16 cellular contexts compared by ENCODE assay signal in genomic region chr14:93285048-93285447, GRCh38. TPM values are rescaled to one million over a fixed set of nuclear protein-coding genes. Genes with fewer than 3 reads are reported as not detected.
DNase-seq lines count a peak whose midpoint lies in the region; ATAC-seq, FAIRE-seq and TF ChIP-seq lines count a peak whose summit lies in the region.
"Had no signal": no experiment of that assay in that cellular context is flagged by ENCODE, and none has a peak within 500 bp of the region (broad histone marks: within the 10 kb centered on the region; RNA-seq: fewer than 3 reads in every experiment).

No MANE protein-coding gene starts in this region.

- H3K27me3 ChIP-seq in endothelial cell of umbilical vein (ENCODE audit: control insufficient read depth in 2 of 2, insufficient read depth in 2 of 2, low read length in 2 of 2) = no peaks in the 10 kb centered on the region
- H3K27me3 ChIP-seq: vagina had no signal

- H3K36me3 Mint-ChIP-seq in nephron (ENCODE audit: low read depth) = peaks cover 20% of the 10 kb centered on the region

- no peaks in the 10 kb centered on the region for H4K20me1 ChIP-seq in endothelial cell of umbilical vein (replicated peaks; ENCODE audit: control insufficient read depth, extremely low read depth, insufficient read depth, low read length)

- CTCF ChIA-PET in endothelial cell of umbilical vein (lab: Charles Lee) = interaction anchor here (1.1 kb wide), 1 partner anchor 8 kb away, joined by 3 read pairs; no protein-coding TSS in a partner anchor

- H3K9me1 ChIP-seq in endothelial cell of umbilical vein (replicated peaks; ENCODE audit: control insufficient read depth, extremely low read depth, insufficient read depth, low read length) = no peaks in the 10 kb centered on the region

- no peak overlapping the region for H3K4me3 Mint-ChIP-seq in nephron
- H3K4me3 Mint-ChIP-seq: activated naive CD4-positive, alpha-beta T cell treated with anti-CD3 and anti-CD28 coated beads, Interleukin-2, amount 50 U/mL, for 24 hours; stimulated activated naive CD8-positive, alpha-beta T cell treated with anti-CD3 and anti-CD28 coated beads, Interleukin-15, Interleukin-2, amounts not matched to agents 100 ng/mL and 50 ng/mL, for 24 hours had no signal

- H3K4me1 ChIP-seq in endothelial cell of umbilical vein (ENCODE audit: control insufficient read depth, extremely low read depth, insufficient read depth, low read length) = no peaks in the 10 kb centered on the region
- H3K4me1 ChIP-seq: vagina had no signal

- dilution Hi-C loops in endothelial cell of umbilical vein (cut with MboI; ENCODE audit: extremely low pct_ligation_motif_present, low sequenced_read_pairs) = no loop called here

- peaks cover 23% of the 10 kb centered on the region for H3K79me2 ChIP-seq in endothelial cell of umbilical vein (ENCODE audit: control insufficient read depth, insufficient read depth, low read length)

- H3K27ac Mint-ChIP-seq in nephron = peak overlapping the region in 2 of 3 experiments; percentile 18 to 28
- H3K27ac Mint-ChIP-seq: activated naive CD4-positive, alpha-beta T cell treated with anti-CD3 and anti-CD28 coated beads, Interleukin-2, amount 50 U/mL, for 24 hours; stimulated activated naive CD8-positive, alpha-beta T cell treated with anti-CD3 and anti-CD28 coated beads, Interleukin-15, Interleukin-2, amounts not matched to agents 100 ng/mL and 50 ng/mL, for 24 hours had no signal

- no peak overlapping the region for H2AFZ ChIP-seq in endothelial cell of umbilical vein (ENCODE audit: low read depth, low read length)

- no peaks in the 10 kb centered on the region for H3K9me3 ChIP-seq in endothelial cell of umbilical vein (replicated peaks; ENCODE audit: control insufficient read depth, insufficient read depth, low read length)
- H3K9me3 ChIP-seq: vagina had no signal

- POLR2A ChIA-PET in endothelial cell of umbilical vein (lab: Charles Lee) = no interaction called here

- no peak for DNase-seq in GM18507 (ENCODE audit: extremely low spot score, insufficient read length, low read depth)
- DNase-seq in OCI-M1 (lab: John Stamatoyannopoulos, UW) = peak; percentile 7
- peak; percentile 13 for DNase-seq in endothelial cell of umbilical vein (ENCODE audit: low read depth, low spot score)
- DNase-seq in SK-N-DZ (ENCODE audit: low spot score) = no peak
- no peak for DNase-seq in CD1c-positive myeloid dendritic cell (ENCODE audit: extremely low spot score)
- DNase-seq: CD4-positive, CD25-positive, alpha-beta regulatory T cell; cerebellar nuclear complex; left cardiac atrium; NCI-H1930; NCI-H748 treated with DMSO at 0.1 percent for 48 hours; posterior cingulate gyrus had no signal

- intact Hi-C loops in endothelial cell of umbilical vein (cut with micrococcal nuclease) = no loop called here

- H3K27me3 Mint-ChIP-seq in nephron (ENCODE audit: low read depth) = no peaks in the 10 kb centered on the region
- H3K27me3 Mint-ChIP-seq: activated naive CD4-positive, alpha-beta T cell treated with anti-CD3 and anti-CD28 coated beads, Interleukin-2, amount 50 U/mL, for 24 hours; CD4-positive, CD25-positive, alpha-beta regulatory T cell; stimulated activated naive CD8-positive, alpha-beta T cell treated with anti-CD3 and anti-CD28 coated beads, Interleukin-15, Interleukin-2, amounts not matched to agents 100 ng/mL and 50 ng/mL, for 24 hours had no signal

- TF ChIP-seq CTCF in endothelial cell of umbilical vein (IDR thresholded peaks at IDR 0.05; ENCODE audit: extremely low read depth in 1 of 2, insufficient read depth in 1 of 2, low read depth in 1 of 2, low read length in 2 of 2) (no peak), nephron (IDR thresholded peaks at IDR 0.05; ENCODE audit: unreplicated experiment in 3 of 3) (no peak)

- no peak overlapping the region for H3K4me3 ChIP-seq in endothelial cell of umbilical vein (replicated peaks in 1 of 3; ENCODE audit: insufficient read depth in 1 of 3, low read depth in 1 of 3, low read length in 3 of 3)
- H3K4me3 ChIP-seq: vagina had no signal

- peaks cover 12% of the 10 kb centered on the region for H3K4me1 Mint-ChIP-seq in nephron

- BruUV-seq in endothelial cell of umbilical vein (replicated peaks; lab: Mats Ljungman, UMichigan) = no TSS peak

- FAIRE-seq in GM18507 (lab: Jason Lieb, UNC) = peak; percentile 56
- no peak for FAIRE-seq in endothelial cell of umbilical vein (lab: Jason Lieb, UNC)

- no peak overlapping the region for H3K4me2 ChIP-seq in endothelial cell of umbilical vein (ENCODE audit: insufficient read depth, low read length)

- no peaks in the 10 kb centered on the region for H3K36me3 ChIP-seq in endothelial cell of umbilical vein (ENCODE audit: control insufficient read depth in 2 of 2, extremely low read depth in 1 of 2, insufficient read depth in 2 of 2, low read length in 2 of 2)
- H3K36me3 ChIP-seq: vagina had no signal

- TF ChIP-seq POLR2A in endothelial cell of umbilical vein (IDR thresholded peaks at IDR 0.05; ENCODE audit: low read depth, low read length) = no peak

- no peak for ATAC-seq in HG03159 (IDR thresholded peaks at IDR 0.05; ENCODE audit: unreplicated experiment)
- ATAC-seq: left cardiac atrium had no signal

- no peaks in the 10 kb centered on the region for H3K9me3 Mint-ChIP-seq in nephron
- H3K9me3 Mint-ChIP-seq: activated naive CD4-positive, alpha-beta T cell treated with anti-CD3 and anti-CD28 coated beads, Interleukin-2, amount 50 U/mL, for 24 hours; CD4-positive, CD25-positive, alpha-beta regulatory T cell; stimulated activated naive CD8-positive, alpha-beta T cell treated with anti-CD3 and anti-CD28 coated beads, Interleukin-15, Interleukin-2, amounts not matched to agents 100 ng/mL and 50 ng/mL, for 24 hours had no signal

- no peak overlapping the region for H3K9ac ChIP-seq in endothelial cell of umbilical vein (replicated peaks; ENCODE audit: extremely low read depth, insufficient read depth, low read length)

- no peak overlapping the region for H3K27ac ChIP-seq in endothelial cell of umbilical vein (ENCODE audit: insufficient read depth, low read depth, low read length)
- H3K27ac ChIP-seq: vagina had no signal

TF ChIP-seq in endothelial cell of umbilical vein, 7 proteins besides CTCF, POLR2A, EP300 and RAD21:
- TF ChIP-seq EZH2 (IDR thresholded peaks at IDR 0.05; ENCODE audit: borderline replicate concordance, low read depth, low read length, severe bottlenecking) (no peak), GATA2 (IDR thresholded peaks at IDR 0.05; ENCODE audit: insufficient read depth, insufficient read length, low read depth, low read length) (no peak), JUN (IDR thresholded peaks at IDR 0.05; ENCODE audit: borderline replicate concordance, insufficient read depth, insufficient read length, low read depth) (no peak), MAX (IDR thresholded peaks at IDR 0.05; ENCODE audit: insufficient read depth, insufficient read length) (no peak), POLR2AphosphoS5 (IDR thresholded peaks at IDR 0.05; ENCODE audit: insufficient read depth, low read depth, low read length) (no peak), MYC (IDR thresholded peaks at IDR 0.05; ENCODE audit: low read depth, low read length) (no peak)

RNA-seq across cellular contexts. Expression of gene BTBD7, which starts 47.8 kb away (rescaled TPM):
- 47.8 and 50.2 TPM in 2 replicates for total RNA-seq in endothelial cell of umbilical vein
- polyA plus RNA-seq in endothelial cell of umbilical vein = 16.9 and 20.9 TPM in 2 replicates
- polyA plus RNA-seq in endothelial cell of umbilical vein (2011; cell fraction: cytosol; rRNA removed) = 17.7 and 18.2 TPM in 2 replicates
- polyA plus RNA-seq in endothelial cell of umbilical vein (2011; cell fraction: nucleus; rRNA removed) = 32.9 and 35.0 TPM in 2 replicates
- polyA plus RNA-seq in endothelial cell of umbilical vein (2012) = 16.3 and 21.4 TPM in 2 replicates
- 46.4 and 53.0 TPM in 2 replicates for polyA minus RNA-seq in endothelial cell of umbilical vein
- 14.6 TPM for polyA minus RNA-seq in endothelial cell of umbilical vein (2011; cell fraction: cytosol; rRNA and poly(A)+ RNA removed)
- polyA minus RNA-seq in endothelial cell of umbilical vein (2011; cell fraction: nucleus; rRNA and poly(A)+ RNA removed) = 31.0 and 41.6 TPM in 2 replicates
- polyA plus RNA-seq in SK-N-DZ (2014; cell fraction: cytosol; rRNA removed) = 6.2 and 6.3 TPM in 2 replicates
- 4.2 and 8.3 TPM in 2 replicates for polyA plus RNA-seq in SK-N-DZ (2014; cell fraction: nucleus; rRNA removed)

Comparison
In these comparisons a context has a peak if more than half of its experiments do, and no peak if none do; other contexts are left out.
1. DNase-seq: peak in OCI-M1 (single experiment) and endothelial cell of umbilical vein (single experiment); none in GM18507 (single experiment), SK-N-DZ (single experiment) and CD1c-positive myeloid dendritic cell (single experiment).